ENCODE assay signal across 19 cellular contexts in genomic region chr1:172163479-172164215, GRCh38.
DNase-seq lines count a peak whose midpoint lies in the region; ATAC-seq and TF ChIP-seq lines count a peak whose summit lies in the region.
"Had no signal": no experiment of that assay in that cellular context is flagged by ENCODE, and none has a peak within 500 bp of the region (broad histone marks: within the 10 kb centered on the region; RNA-seq: fewer than 3 reads in every experiment).

No MANE protein-coding gene starts in this region.

- intact Hi-C loops in posterior cingulate gyrus (cut with DNase I): loop anchor here (10.0 kb wide), 1 partner anchor 49 kb away; no protein-coding TSS in a partner anchor

- H3K4me3 ChIP-seq in cardiac fibroblast (replicated peaks in 1 of 2; ENCODE audit: low read depth in 2 of 2, low read length in 2 of 2) (no peak overlapping the region), mesodermal cell (ENCODE audit: extremely low read depth, insufficient read depth, low read length, poor library complexity, severe bottlenecking) (no peak overlapping the region)
- H3K4me3 ChIP-seq: adrenal gland, thyroid gland had no signal

- no CpG with 5 or more reads among the region's 4 CpGs for WGBS in mesodermal cell (ENCODE audit: insufficient coverage in 2 of 2), 2 experiments

- no peaks in the 10 kb centered on the region for H3K4me1 ChIP-seq in mesodermal cell (ENCODE audit: control insufficient read depth, insufficient read depth, low read length, poor library complexity, severe bottlenecking)
- H3K4me1 ChIP-seq: thyroid gland had no signal

- H3K36me3 ChIP-seq in mesodermal cell (ENCODE audit: control insufficient read depth, insufficient read depth, low read length): no peaks in the 10 kb centered on the region
- H3K36me3 ChIP-seq: adrenal gland, neutrophil, thyroid gland had no signal

- peak; percentile 41 for DNase-seq in ELR (ENCODE audit: low read depth)
- DNase-seq in NCI-H226: peak; percentile 60
- DNase-seq in cardiac fibroblast (ENCODE audit: low read depth in 2 of 2): peak; percentile 76 to 82
- DNase-seq in caudate nucleus (lab: John Stamatoyannopoulos, UW): no peak
- DNase-seq in stimulated activated CD4-positive, alpha-beta T cell treated with anti-CD3 and anti-CD28 coated beads, Interleukin-2, amount 100 ng/mL, for 48 hours: no peak
- DNase-seq in posterior cingulate gyrus: no peak
- DNase-seq: activated B cell treated with CpG ODN at 0.5 μM for 24 hours, AML-193, midbrain, NCI-H1694 treated with DMSO at 0.1 percent for 48 hours, NCI-H524 treated with DMSO at 0.1 percent for 48 hours, PC-3, T-helper 1 cell, thyroid gland had no signal

- TF ChIP-seq CTCF in cardiac fibroblast (IDR thresholded peaks at IDR 0.05; ENCODE audit: low read depth, low read length): no peak

- ATAC-seq in HG03039 (IDR thresholded peaks at IDR 0.05; ENCODE audit: unreplicated experiment): no peak
- ATAC-seq: activated T-helper 17 cell treated with anti-CD3 and anti-CD28 coated beads, Interleukin-2, amount 50 U/mL, for 72 hours; PC-3 had no signal

- peak overlapping the region; percentile 84 for H3K27ac ChIP-seq in mesodermal cell (ENCODE audit: low read depth, low read length, severe bottlenecking)
- H3K27ac ChIP-seq in caudate nucleus (ENCODE audit: low read depth, low read length): no peak overlapping the region
- H3K27ac ChIP-seq: adrenal gland, neutrophil, thyroid gland had no signal

- H3K9me3 ChIP-seq in mesodermal cell (ENCODE audit: control insufficient read depth, low read length): no peaks in the 10 kb centered on the region
- H3K9me3 ChIP-seq: adrenal gland, neutrophil, thyroid gland had no signal

Comparison
In these comparisons a context has a peak if more than half of its experiments do, and no peak if none do; other contexts are left out.
1. DNase-seq: peak in ELR (single experiment), NCI-H226 (single experiment) and cardiac fibroblast (2 of 2); none in caudate nucleus (0 of 61), stimulated activated CD4-positive, alpha-beta T cell treated with anti-CD3 and anti-CD28 coated beads, Interleukin-2, amount 100 ng/mL, for 48 hours (0 of 2) and posterior cingulate gyrus (0 of 10).